ENCODE assay signal across 8 cellular contexts in the genomic region with DNA sequence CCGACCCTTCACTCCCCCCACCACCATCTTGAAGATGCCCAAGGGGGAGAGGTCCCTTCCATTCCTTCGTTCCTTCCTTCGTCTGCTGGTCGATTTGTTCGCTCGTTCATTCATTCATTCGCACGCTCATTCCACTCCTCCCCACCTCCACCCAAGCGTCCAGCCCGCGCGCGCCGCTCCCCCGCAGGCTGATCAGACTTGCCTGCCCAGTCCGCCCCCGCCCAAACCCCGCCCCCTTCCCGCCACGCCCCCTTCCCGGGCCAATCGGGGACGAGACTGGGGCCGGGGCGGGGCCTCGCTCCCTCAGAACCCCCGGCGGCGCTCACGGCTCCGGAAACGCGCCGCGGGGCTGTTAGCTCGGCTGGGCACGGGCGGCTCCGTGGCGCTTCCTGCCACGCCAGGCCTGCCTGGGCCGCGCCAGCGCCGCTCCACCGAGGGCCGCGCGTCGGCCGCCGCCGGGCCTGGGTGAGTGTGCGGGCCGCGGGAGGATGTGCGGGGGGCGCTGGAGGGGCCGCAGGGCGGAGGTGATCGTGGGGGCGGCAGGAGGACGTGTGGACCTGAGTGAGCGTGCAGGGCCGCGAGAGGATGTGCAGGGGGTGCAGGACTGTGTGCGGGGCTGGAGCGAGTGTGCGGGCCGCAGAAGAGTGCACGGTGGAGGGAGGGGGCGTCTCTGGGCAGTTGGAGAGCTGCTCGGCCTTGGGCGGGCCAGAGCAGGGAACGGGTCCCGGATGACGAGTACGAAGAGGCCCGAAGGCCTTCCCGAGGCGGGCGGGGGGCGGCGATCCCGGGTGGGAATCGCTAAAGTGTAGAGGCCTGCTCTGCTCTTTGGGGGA. TPM values are rescaled to one million over a fixed set of nuclear protein-coding genes. Genes with fewer than 3 reads are reported as not detected.
A peak's percentile ranks its signal among the peaks of the same experiment; 100 is the strongest.
DNase-seq lines count a peak whose midpoint lies in the region; TF ChIP-seq lines count a peak whose summit lies in the region.

A gene with protein sequence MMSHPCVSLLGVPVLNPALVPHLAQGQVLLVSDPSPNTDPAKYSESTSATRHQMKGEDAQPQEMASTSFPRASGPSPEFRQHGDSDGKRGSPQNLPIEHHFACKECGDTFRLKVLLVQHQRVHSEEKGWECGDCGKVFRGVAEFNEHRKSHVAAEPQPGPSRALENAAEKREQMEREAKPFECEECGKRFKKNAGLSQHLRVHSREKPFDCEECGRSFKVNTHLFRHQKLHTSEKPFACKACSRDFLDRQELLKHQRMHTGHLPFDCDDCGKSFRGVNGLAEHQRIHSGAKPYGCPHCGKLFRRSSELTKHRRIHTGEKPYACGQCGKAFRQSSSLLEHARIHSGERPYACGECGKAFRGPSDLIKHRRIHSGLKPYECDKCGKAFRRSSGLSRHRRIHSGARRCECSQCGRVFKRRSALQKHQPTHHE (plus strand): TSS at position 333 of the 833 bp plus-strand sequence. CDS start 2,527 bp downstream, outside the sequence.

- H3K36me3 Mint-ChIP-seq in HFFc6 (ENCODE audit: low read depth) = no peaks in the 10 kb centered on the region

- no peak for TF ChIP-seq CTCF in GM10266 (IDR thresholded peaks at IDR 0.05; ENCODE audit: control insufficient read depth, insufficient read depth, low read depth, missing control alignments)
- TF ChIP-seq CTCF in HFFc6 (IDR thresholded peaks at IDR 0.05) = no peak
- no peak for TF ChIP-seq CTCF in NB4 (IDR thresholded peaks at IDR 0.05; ENCODE audit: low read depth, low read length)
- peak in 1 of 5 experiments; percentile 15 for TF ChIP-seq CTCF in tibial nerve (IDR thresholded peaks at IDR 0.05)

- TF ChIP-seq EP300 in tibial nerve (IDR thresholded peaks at IDR 0.05) = peak in 1 of 2 donors; percentile 70

- H3K4me1 ChIP-seq in tibial nerve = peaks cover 0 to 14% (median 0%) of the 10 kb centered on the region in 4 donors

- H3K4me1 Mint-ChIP-seq in HFFc6 (ENCODE audit: low read depth) = peaks cover 13% of the 10 kb centered on the region

- H3K27me3 Mint-ChIP-seq in HFFc6 (ENCODE audit: insufficient read depth) = peaks cover 2% of the 10 kb centered on the region; the same call in 1 of the 2 replicates

- H3K9me3 Mint-ChIP-seq in HFFc6 = no peaks in the 10 kb centered on the region

- H3K4me3 Mint-ChIP-seq in HFFc6 = peak within 1 kb of the TSS; percentile 95

- DNase-seq in GM10266 (ENCODE audit: extremely low spot score) = peak; percentile 91
- peak; percentile 53 for DNase-seq in HFFc6
- DNase-seq in NB4 (ENCODE audit: low read depth) = peak; percentile 85
- peak; percentile 71 for DNase-seq in T follicular helper cell (ENCODE audit: low read depth)
- DNase-seq in activated naive CD8-positive, alpha-beta T cell treated with anti-CD3 and anti-CD28 coated beads, Interleukin-2, amount 50 U/mL, for 16 hours (ENCODE audit: low read depth, low spot score) = peak; percentile 60
- peak; percentile 89 for DNase-seq in cardiac septum (ENCODE audit: low spot score)
- DNase-seq in pons (ENCODE audit: low spot score) = peak; percentile 53
- DNase-seq in tibial nerve (ENCODE audit: low spot score in 2 of 2) = peak; percentile 56 to 57

- H3K27me3 ChIP-seq in tibial nerve = no peaks in the 10 kb centered on the region

- no peaks in the 10 kb centered on the region for H3K9me3 ChIP-seq in tibial nerve

- peak within 1 kb of the TSS; percentile 95 for H3K27ac Mint-ChIP-seq in HFFc6

- H3K4me3 ChIP-seq in NB4 (ENCODE audit: low read depth, low read length) (peak within 1 kb of the TSS; percentile 60), tibial nerve (peak within 1 kb of the TSS; percentile 46 to 83 (median 59))

- WGBS in tibial nerve, 2 donors = 1 to 45% methylated on average over 20 to 78 of the region's 86 CpGs

- peak; percentile 67 for TF ChIP-seq POLR2A in NB4 (IDR thresholded peaks at IDR 0.05; ENCODE audit: extremely low read depth, insufficient read length)
- TF ChIP-seq POLR2A in tibial nerve (IDR thresholded peaks at IDR 0.05) = peak in 1 of 2 donors; percentile 66

- H3K36me3 ChIP-seq in tibial nerve = no peaks in the 10 kb centered on the region

- peak within 1 kb of the TSS in 3 of 4 donors; percentile 54 to 82 (median 74) for H3K27ac ChIP-seq in tibial nerve

- intact Hi-C loops in cardiac septum (cut with DNase I) = no loop called here

RNA-seq across cellular contexts. Expression of the gene that starts here (rescaled TPM):
- 10 to 100 TPM; 10.5 to 14.2 (median 12.5) TPM for total RNA-seq in HFFc6 (2021; fragmentation: NEBNext Ultra II Directional; extraction: Animal tissue kit (Norgen Biotek cat#: 25700))
- total RNA-seq in cardiac septum (6.1 TPM), tibial nerve (10 to 100 TPM; 11.8 to 15.9 (median 12.6) TPM)

Comparison
In these comparisons a context has a peak if more than half of its experiments do, and no peak if none do; other contexts are left out.
1. Peak in every context shown above with its lines: DNase-seq, H3K4me3 ChIP-seq and H3K27ac ChIP-seq.